Comparison of ENCODE assay signal across 23 cellular contexts in genomic region chr10:77548671-77549070, GRCh38.
"Had no signal": no experiment of that assay in that cellular context is flagged by ENCODE, and none has a peak within 500 bp of the region (broad histone marks: within the 10 kb centered on the region; RNA-seq: fewer than 3 reads in every experiment).

No MANE protein-coding gene starts in this region.

- H3K4me1 ChIP-seq: adrenal gland had no signal

- H3K27me3 ChIP-seq: adrenal gland, gastroesophageal sphincter, hepatocyte had no signal

- H3K36me3 ChIP-seq: adrenal gland, gastroesophageal sphincter had no signal

- H3K4me2 ChIP-seq: hepatocyte had no signal

- ATAC-seq: gastroesophageal sphincter, left cardiac atrium, left ventricle myocardium superior, sciatic nerve had no signal

- H3K4me3 ChIP-seq: adrenal gland, gastroesophageal sphincter, hepatocyte, skin epidermis had no signal

- H3K27ac ChIP-seq: hepatocyte, skin epidermis had no signal

- H3K79me2 ChIP-seq: hepatocyte had no signal

- H3K9me3 ChIP-seq: adrenal gland, gastroesophageal sphincter had no signal

- DNase-seq: activated CD4-positive, alpha-beta memory T cell treated with anti-CD3 and anti-CD28 coated beads for 36 hours; activated CD4-positive, alpha-beta T cell treated with anti-CD3 and anti-CD28 coated beads, Interleukin-2, amount 10 ng/mL, durations not matched to agents 24 days and 14 days; activated CD4-positive, CD25-positive, alpha-beta regulatory T cell treated with anti-CD3 and anti-CD28 coated beads, Interleukin-2, amount 50 U/mL, for 72 hours; activated CD8-positive, alpha-beta memory T cell treated with anti-CD3 and anti-CD28 coated beads, Interleukin-2, amount 50 U/mL, for 4 hours; activated effector memory CD4-positive, alpha-beta T cell treated with anti-CD3 and anti-CD28 coated beads, Interleukin-2, amount 50 U/mL, for 16 hours; activated naive CD4-positive, alpha-beta T cell treated with anti-CD3 and anti-CD28 coated beads for 36 hours; activated naive CD8-positive, alpha-beta T cell treated with anti-CD3 and anti-CD28 coated beads for 36 hours; activated T-cell treated with anti-CD3 and anti-CD28 coated beads, Interleukin-2, amount 50 U/mL, for 1 hour; adrenal gland; aorta; caudate nucleus; cortex of kidney; islet precursor cell; left cardiac atrium; left ventricle myocardium superior; retina; stimulated activated CD4-positive, alpha-beta T cell treated with anti-CD3 and anti-CD28 coated beads, Interleukin-12 subunit alpha, Interleukin-12 subunit beta, amount 100 ng/mL, for 4 hours; stimulated activated CD4-positive, alpha-beta T cell treated with anti-CD3 and anti-CD28 coated beads, Interleukin-4, amount 100 ng/mL, for 1 hour; T-helper 9 cell had no signal

- H2AFZ ChIP-seq: hepatocyte had no signal
